1 cellular context compared by ENCODE assay signal in the genomic region with DNA sequence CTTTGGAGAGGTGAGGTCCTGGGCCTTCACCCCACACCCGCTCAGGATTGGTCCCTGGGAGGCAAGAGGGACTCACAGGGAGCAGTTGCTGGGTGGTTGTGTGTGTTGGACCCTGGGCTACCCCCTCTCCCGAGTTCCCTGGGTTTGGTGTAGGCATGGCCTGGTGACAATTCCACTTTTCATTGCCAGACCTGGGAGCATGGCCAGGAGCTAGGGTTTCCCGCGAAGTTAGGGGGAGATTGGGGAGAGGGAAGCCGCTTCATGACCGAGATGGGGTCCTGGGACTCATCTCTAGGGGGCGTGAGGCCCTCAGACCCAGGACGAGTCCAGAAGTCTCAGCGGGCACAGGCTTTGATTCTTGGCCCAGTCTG.
TF ChIP-seq lines count a peak whose summit lies in the region.

No MANE protein-coding gene starts in this region.

TF ChIP-seq in H1, 55 proteins besides CTCF, POLR2A, EP300 and RAD21:
- TF ChIP-seq SIN3A (conservative IDR thresholded peaks at IDR 0.05 in 1 of 2, IDR thresholded peaks at IDR 0.05 in 1 of 2; ENCODE audit: low read depth in 1 of 2, low read length in 2 of 2), result 0 out of 4 replicates have a peak, but pooled peaks of 1 of the 2 experiments have one; percentile 39
- TF ChIP-seq JUN (IDR thresholded peaks at IDR 0.05; ENCODE audit: low read depth, low read length), result no peak
- 0 out of 2 replicates have a peak, but pooled peaks have one; percentile 7 for TF ChIP-seq EGR1 (IDR thresholded peaks at IDR 0.05; ENCODE audit: borderline replicate concordance, low read depth, low read length)
- TF ChIP-seq GABPA (IDR thresholded peaks at IDR 0.05; ENCODE audit: borderline replicate concordance, insufficient read depth, low read length), result 0 out of 2 replicates have a peak, but pooled peaks have one; percentile 59
- peak; percentile 0 for TF ChIP-seq ASH2L (IDR thresholded peaks at IDR 0.05; ENCODE audit: low read length)
- TF ChIP-seq YY1 (IDR thresholded peaks at IDR 0.05; ENCODE audit: low read depth, low read length), result no peak
